ENCODE assay signal across 1 cellular context in genomic region chr20:1317545-1318255, GRCh38.
TF ChIP-seq lines count a peak whose summit lies in the region.

No MANE protein-coding gene starts in this region.

TF ChIP-seq in liver, 16 proteins besides CTCF, POLR2A, EP300 and RAD21:
- TF ChIP-seq HNF4G (IDR thresholded peaks at IDR 0.05) (no peak), ATF3 (IDR thresholded peaks at IDR 0.05) (no peak), FOXA1 (IDR thresholded peaks at IDR 0.05) (no peak), GABPA (IDR thresholded peaks at IDR 0.05 in 1 of 2, conservative IDR thresholded peaks at IDR 0.05 in 1 of 2) (no peak), JUND (IDR thresholded peaks at IDR 0.05) (no peak), SP1 (IDR thresholded peaks at IDR 0.05) (no peak), RXRA (IDR thresholded peaks at IDR 0.05) (peak; percentile 42 to 57), HNF4A (conservative IDR thresholded peaks at IDR 0.05) (peak; percentile 15 to 20), NR2F2 (IDR thresholded peaks at IDR 0.05) (no peak)
